Comparison of ENCODE assay signal across 10 cellular contexts in the genomic region with DNA sequence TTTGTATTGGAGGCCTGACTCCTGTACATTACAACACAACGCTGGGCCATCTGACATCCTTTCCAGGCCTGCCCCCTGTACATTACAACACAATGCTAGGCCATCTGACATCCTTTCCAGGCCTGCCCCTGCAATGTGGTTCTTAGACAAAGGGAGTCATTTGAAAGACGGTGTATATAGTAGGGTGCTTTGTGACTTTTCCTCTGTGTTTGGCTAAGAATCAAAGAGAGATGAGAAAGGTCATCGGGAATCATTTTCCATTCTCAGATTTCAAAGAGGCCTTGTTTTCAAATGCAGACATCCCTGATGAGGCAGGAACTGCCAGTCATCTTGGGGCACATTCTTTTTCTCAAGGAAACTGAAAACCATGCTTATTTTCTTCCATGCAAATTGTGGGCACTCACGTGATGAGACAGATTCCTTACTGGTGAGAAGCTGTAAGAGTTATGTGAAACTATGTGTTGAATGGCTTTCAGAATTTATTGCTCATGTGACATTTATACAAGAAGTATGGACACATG.
DNase-seq lines count a peak whose midpoint lies in the region; FAIRE-seq and TF ChIP-seq lines count a peak whose summit lies in the region.
"Had no signal": no experiment of that assay in that cellular context is flagged by ENCODE, and none has a peak within 500 bp of the region (broad histone marks: within the 10 kb centered on the region; RNA-seq: fewer than 3 reads in every experiment).

No MANE protein-coding gene starts in this region.

- no peak overlapping the region for H3K27ac ChIP-seq in hepatocyte
- H3K27ac ChIP-seq: esophagus muscularis mucosa had no signal

- no peaks in the 10 kb centered on the region for H3K36me3 ChIP-seq in hepatocyte (replicated peaks; ENCODE audit: insufficient read depth, low read depth)
- H3K36me3 ChIP-seq: esophagus muscularis mucosa had no signal

- WGBS in hepatocyte (ENCODE audit: low lambda C conversion rate, missing lambda C conversion rate) = 68% methylated on average over 4 of the region's 4 CpGs

- no peaks in the 10 kb centered on the region for H3K9me2 ChIP-seq in hepatocyte (replicated peaks; ENCODE audit: insufficient read depth)

- no peaks in the 10 kb centered on the region for H3K4me1 ChIP-seq in hepatocyte (ENCODE audit: insufficient read depth)
- H3K4me1 ChIP-seq: esophagus muscularis mucosa had no signal

- DNase-seq in HS-5 (ENCODE audit: low read depth) (peak; percentile 57), astrocyte of the cerebellum (ENCODE audit: low read depth) (peak; percentile 83), hepatocyte (ENCODE audit: low spot score) (peak; percentile 38), urothelium cell line (ENCODE audit: low spot score) (peak; percentile 37), NCI-H2081 treated with DMSO at 0.1 percent for 48 hours (lab: John Stamatoyannopoulos, UW) (no peak), NCI-H526 (lab: John Stamatoyannopoulos, UW) (no peak)
- no peak for DNase-seq in activated CD4-positive, alpha-beta T cell treated with anti-CD3 and anti-CD28 coated beads, Interleukin-2, amount 50 U/mL, for 48 hours
- DNase-seq: activated CD4-positive, alpha-beta memory T cell treated with anti-CD3 and anti-CD28 coated beads, Interleukin-2, amount 10 ng/mL, durations not matched to agents 7 days and 5 days; NCI-H2029 treated with DMSO at 0.1 percent for 48 hours had no signal

- FAIRE-seq in urothelium cell line (lab: Jason Lieb, UNC) = no peak

- H3K27me3 ChIP-seq in hepatocyte = no peaks in the 10 kb centered on the region
- H3K27me3 ChIP-seq: esophagus muscularis mucosa had no signal

- H3K4me2 ChIP-seq in hepatocyte = no peak overlapping the region

- H3K4me3 ChIP-seq in astrocyte of the cerebellum (ENCODE audit: low read depth, low read length) = no peak overlapping the region
- H3K4me3 ChIP-seq in hepatocyte = no peak overlapping the region
- H3K4me3 ChIP-seq: esophagus muscularis mucosa had no signal

- no peaks in the 10 kb centered on the region for H3K9me3 ChIP-seq in hepatocyte (ENCODE audit: low read depth)
- H3K9me3 ChIP-seq: esophagus muscularis mucosa had no signal

- H4K20me1 ChIP-seq in hepatocyte (ENCODE audit: insufficient read depth, poor library complexity, severe bottlenecking) = no peaks in the 10 kb centered on the region

- H3K79me2 ChIP-seq in hepatocyte = no peaks in the 10 kb centered on the region

- in situ Hi-C loops in astrocyte of the cerebellum (cut with HindIII; ENCODE audit: low sequenced_read_pairs) = no loop called here

- no peak overlapping the region for H2AFZ ChIP-seq in hepatocyte

- TF ChIP-seq CTCF in astrocyte of the cerebellum (IDR thresholded peaks at IDR 0.05; ENCODE audit: low read depth, low read length, missing control alignments) (no peak), hepatocyte (IDR thresholded peaks at IDR 0.05; ENCODE audit: poor library complexity) (no peak)

Comparison
In these comparisons a context has a peak if more than half of its experiments do, and no peak if none do; other contexts are left out.
1. DNase-seq: peak in HS-5 (single experiment), astrocyte of the cerebellum (single experiment), hepatocyte (single experiment) and urothelium cell line (single experiment); none in NCI-H2081 treated with DMSO at 0.1 percent for 48 hours (single experiment), NCI-H526 (0 of 2) and activated CD4-positive, alpha-beta T cell treated with anti-CD3 and anti-CD28 coated beads, Interleukin-2, amount 50 U/mL, for 48 hours (0 of 2).